ENCODE assay signal across 2 cellular contexts in genomic region chr22:44206696-44207095, GRCh38.
TF ChIP-seq lines count a peak whose summit lies in the region.

No MANE protein-coding gene starts in this region.

TF ChIP-seq in SK-N-SH, 30 proteins besides CTCF, POLR2A, EP300 and RAD21 (continued from another document):
- TF ChIP-seq PBX3 (IDR thresholded peaks at IDR 0.05) (no peak), RFX5 (IDR thresholded peaks at IDR 0.05; ENCODE audit: low read length) (no peak), SIN3A (IDR thresholded peaks at IDR 0.05; ENCODE audit: borderline replicate concordance, low read depth, low read length) (no peak), FOXM1 (IDR thresholded peaks at IDR 0.05; ENCODE audit: low read depth) (no peak)
TF ChIP-seq in SK-N-SH: peak in this region for 0.

TF ChIP-seq in SK-N-SH treated with all-trans-retinoic acid at 6 μM for 48 hours, 23 proteins besides CTCF, POLR2A, EP300 and RAD21 (continued from another document):
- TF ChIP-seq POU6F1 (CRISPR knock-in tag; IDR thresholded peaks at IDR 0.05; ENCODE audit: borderline replicate concordance, low read depth) (no peak), BACH2 (CRISPR knock-in tag; IDR thresholded peaks at IDR 0.05; ENCODE audit: borderline replicate concordance) (no peak), RARB (CRISPR knock-in tag; IDR thresholded peaks at IDR 0.05) (no peak), ZNF70 (CRISPR knock-in tag; IDR thresholded peaks at IDR 0.05) (no peak), CREB5 (CRISPR knock-in tag; IDR thresholded peaks at IDR 0.05; ENCODE audit: low read depth) (no peak), ZNF565 (CRISPR knock-in tag; conservative IDR thresholded peaks at IDR 0.05; ENCODE audit: low read depth) (no peak), PPARA (CRISPR knock-in tag; IDR thresholded peaks at IDR 0.05; ENCODE audit: borderline replicate concordance) (no peak), TCF4 (CRISPR knock-in tag; IDR thresholded peaks at IDR 0.05; ENCODE audit: borderline replicate concordance) (no peak), ZFP3 (CRISPR knock-in tag; IDR thresholded peaks at IDR 0.05) (no peak), ARNTL (CRISPR knock-in tag; IDR thresholded peaks at IDR 0.05; ENCODE audit: borderline replicate concordance, low read depth) (no peak), CSDC2 (CRISPR knock-in tag; IDR thresholded peaks at IDR 0.05) (no peak), SNAI2 (CRISPR knock-in tag; IDR thresholded peaks at IDR 0.05) (no peak), GLIS3 (CRISPR knock-in tag; IDR thresholded peaks at IDR 0.05) (no peak)
